8 cellular contexts compared by ENCODE assay signal in the genomic region with DNA sequence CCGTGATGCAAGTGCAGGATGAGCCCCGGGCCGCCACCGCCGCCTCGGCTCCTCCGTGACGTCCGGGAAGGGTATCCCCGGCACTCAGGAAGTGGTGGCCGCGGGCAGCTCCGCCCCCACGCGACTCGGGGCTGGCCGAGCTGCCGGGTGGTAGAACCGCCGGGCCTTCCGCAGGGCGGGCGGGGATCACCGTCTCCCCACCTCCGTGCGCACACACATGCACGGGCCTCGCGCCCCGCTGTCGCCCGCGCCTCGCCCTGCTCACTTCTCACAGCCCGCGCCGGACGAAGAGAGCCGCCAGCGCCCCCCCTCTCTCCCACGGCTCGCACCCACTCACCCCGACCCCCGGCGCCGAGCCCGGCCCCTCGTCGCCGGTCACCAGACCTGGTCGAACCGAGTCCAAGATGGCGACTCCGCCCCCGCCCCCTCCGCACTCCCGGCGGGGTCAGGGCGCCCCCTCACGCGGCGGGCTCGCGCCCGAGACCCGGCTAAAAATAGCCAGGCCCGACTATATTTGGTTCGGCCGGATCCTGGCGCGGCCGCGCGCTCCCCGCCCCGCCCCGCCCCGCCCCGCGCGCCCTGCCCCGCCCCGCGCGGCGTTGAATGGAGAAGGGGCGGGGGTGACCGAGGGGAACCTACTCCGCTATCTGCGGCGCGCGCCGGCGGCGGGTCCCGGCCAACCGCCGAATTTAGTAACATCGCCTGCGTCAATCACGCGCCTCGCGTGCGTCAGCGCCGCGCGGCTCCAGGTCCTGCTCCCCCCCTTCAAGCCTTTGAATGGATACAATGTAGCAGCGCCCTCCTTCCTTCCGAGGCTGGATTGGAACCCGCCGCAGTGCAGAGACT.
DNase-seq lines count a peak whose midpoint lies in the region; ATAC-seq and TF ChIP-seq lines count a peak whose summit lies in the region.

No MANE protein-coding gene starts in this region.

- DNase-seq in DMS114 treated with DMSO at 0.1 percent for 48 hours (lab: John Stamatoyannopoulos, UW; ENCODE audit: unreplicated experiment) (peak; percentile 69), HuH-7.5 (ENCODE audit: low spot score) (peak; percentile 93), activated T-cell treated with anti-CD3 and anti-CD28 coated beads for 4 hours (peak; percentile 82), epithelial cell of prostate (ENCODE audit: low read depth, low spot score) (no peak)
- DNase-seq in stimulated activated CD8-positive, alpha-beta memory T cell treated with anti-CD3 and anti-CD28 coated beads, Interleukin-4, amount 100 ng/mL, for 4 hours (ENCODE audit: low read depth in 2 of 2, low spot score in 1 of 2), result peak; percentile 73 to 92

- H3K27me3 ChIP-seq in OCI-LY1 (ENCODE audit: insufficient read depth, low read length) (no peaks in the 10 kb centered on the region), mucosa of rectum (ENCODE audit: control insufficient read depth in 2 of 2, insufficient read depth in 2 of 2, low read length in 2 of 2) (peaks cover 14 to 26% of the 10 kb centered on the region in 2 donors)

- peak overlapping the region; percentile 42 for H3K27ac ChIP-seq in OCI-LY1 (ENCODE audit: low read depth, low read length, poor library complexity, severe bottlenecking)
- H3K27ac ChIP-seq in epithelial cell of prostate, result peak overlapping the region; percentile 83
- peak overlapping the region; percentile 87 to 96 for H3K27ac ChIP-seq in mucosa of rectum (ENCODE audit: low read depth in 2 of 2, low read length in 2 of 2)

- H4K20me1 ChIP-seq in OCI-LY1 (ENCODE audit: insufficient read depth, low read length), result no peaks in the 10 kb centered on the region

- H3K36me3 ChIP-seq in OCI-LY1 (ENCODE audit: insufficient read depth, low read length) (no peaks in the 10 kb centered on the region), mucosa of rectum (ENCODE audit: control insufficient read depth in 2 of 2, insufficient read depth in 2 of 2, low read length in 2 of 2) (no peaks in the 10 kb centered on the region)

- peak; percentile 51 for ATAC-seq in GM21526 (IDR thresholded peaks at IDR 0.05; ENCODE audit: low FRiP score, unreplicated experiment)

- H3K4me1 ChIP-seq in OCI-LY1 (ENCODE audit: insufficient read depth, low read length, severe bottlenecking) (peaks cover 45% of the 10 kb centered on the region), mucosa of rectum (ENCODE audit: control insufficient read depth in 2 of 2, insufficient read depth in 2 of 2, low read length in 2 of 2) (peaks cover 35 to 42% of the 10 kb centered on the region in 2 donors)

- H3K9me2 ChIP-seq in OCI-LY1 (ENCODE audit: low read depth, low read length), result no peaks in the 10 kb centered on the region

- no peaks in the 10 kb centered on the region for H3K79me2 ChIP-seq in OCI-LY1 (ENCODE audit: insufficient read depth, low read length)

- H3F3A ChIP-seq in OCI-LY1 (ENCODE audit: insufficient read depth, low read length), result peaks cover 4% of the 10 kb centered on the region; the same call in 1 of the 2 replicates

- H3K9me3 ChIP-seq in OCI-LY1 (ENCODE audit: low read length) (no peaks in the 10 kb centered on the region), mucosa of rectum (ENCODE audit: control insufficient read depth in 2 of 2, low read length in 2 of 2) (no peaks in the 10 kb centered on the region)

- peak overlapping the region; percentile 97 for H3K4me2 ChIP-seq in OCI-LY1 (ENCODE audit: low read length)

- TF ChIP-seq CTCF in OCI-LY1 (IDR thresholded peaks at IDR 0.05; ENCODE audit: low read length), result no peak

- H2AFZ ChIP-seq in OCI-LY1 (ENCODE audit: low read length), result peak overlapping the region; percentile 86; the same call in 1 of the 2 replicates

- H3K9ac ChIP-seq in OCI-LY1 (ENCODE audit: low read length) (peak overlapping the region; percentile 83), mucosa of rectum (ENCODE audit: low read depth in 1 of 2, low read length in 2 of 2) (peak overlapping the region; percentile 74 to 85)

- H3K4me3 ChIP-seq in OCI-LY1 (ENCODE audit: low read depth, low read length, poor library complexity, severe bottlenecking) (peak overlapping the region; percentile 76), mucosa of rectum (ENCODE audit: low read length in 2 of 2) (peak overlapping the region; percentile 89 to 99)
